8 cellular contexts compared by ENCODE assay signal in the genomic region with DNA sequence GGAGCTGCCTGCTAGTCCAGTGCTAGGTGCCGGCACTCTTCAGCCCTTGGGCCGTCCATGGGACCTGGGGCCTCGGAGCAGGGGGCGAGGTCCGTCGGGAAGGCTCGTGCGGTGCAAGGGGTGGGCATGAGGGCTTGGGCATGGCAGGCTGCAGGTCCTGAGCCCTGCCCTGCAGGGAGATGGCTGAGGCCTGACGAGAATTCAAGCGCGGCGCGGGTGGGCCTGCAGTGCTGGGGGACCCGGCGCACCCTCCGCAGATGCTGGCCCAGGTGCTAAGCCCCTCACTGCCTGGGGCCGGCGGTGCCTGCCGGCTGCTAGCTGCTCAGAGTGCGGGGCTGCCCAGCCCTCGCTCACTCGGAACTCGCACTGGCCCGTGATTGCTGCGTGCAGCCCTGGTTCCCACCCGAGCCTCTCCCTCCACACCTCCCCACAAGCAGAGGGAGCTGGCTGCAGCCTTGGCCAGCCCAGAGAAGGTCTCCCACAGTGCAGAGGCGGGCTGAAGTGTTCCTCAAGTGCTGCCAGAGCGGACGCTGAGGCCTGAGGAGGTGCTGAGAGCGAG.
"Had no signal": no experiment of that assay in that cellular context is flagged by ENCODE, and none has a peak within 500 bp of the region (broad histone marks: within the 10 kb centered on the region; RNA-seq: fewer than 3 reads in every experiment).

No MANE protein-coding gene starts in this region.

- DNase-seq: H9, HCEC 1CT had no signal

- H3K27me3 Mint-ChIP-seq: IgD-negative memory B cell had no signal

- FAIRE-seq: H1, H54, HepG2 had no signal

- H3K27ac Mint-ChIP-seq: GM23338, H9, IgD-negative memory B cell had no signal

- H3K4me3 Mint-ChIP-seq: GM23338, H9, IgD-negative memory B cell had no signal

- H3K4me1 Mint-ChIP-seq: GM23338, H9, IgD-negative memory B cell had no signal

- H3K4me3 ChIP-seq: GM23338 had no signal

- ATAC-seq: GM23338, HepG2 had no signal

- H3K27ac ChIP-seq: HL-60 had no signal
